In the genomic region with DNA sequence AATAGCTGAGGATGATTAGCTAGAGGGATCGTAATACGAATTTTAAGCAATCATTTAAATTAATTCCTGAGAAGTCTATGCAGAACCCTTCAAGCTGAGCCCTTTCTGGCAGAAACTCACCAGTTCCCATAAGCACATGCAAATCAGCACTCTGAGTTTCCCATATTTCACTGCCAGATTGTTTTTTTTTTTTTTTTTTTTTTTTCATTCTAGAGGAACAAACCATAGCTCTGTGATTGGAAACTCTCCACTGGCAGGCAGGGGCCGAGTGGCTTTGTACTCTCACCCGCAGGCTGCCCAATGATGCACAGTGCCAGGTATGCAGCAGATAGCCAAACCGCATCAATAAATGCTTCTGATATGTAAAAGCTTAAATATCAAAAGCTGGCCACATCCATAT, we compare ENCODE assay signal across 19 cellular contexts.
"Had no signal": no experiment of that assay in that cellular context is flagged by ENCODE, and none has a peak within 500 bp of the region (broad histone marks: within the 10 kb centered on the region; RNA-seq: fewer than 3 reads in every experiment).

No MANE protein-coding gene starts in this region.

- H3K27me3 ChIP-seq: left lung, pancreas, spleen, tibial nerve, uterus had no signal

- ATAC-seq: left colon; left lung; lower lobe of right lung; naive thymus-derived CD8-positive, alpha-beta T cell; pancreas; right cardiac atrium; sciatic nerve; stimulated activated effector memory CD8-positive, alpha-beta T cell treated with anti-CD3 and anti-CD28 coated beads, Interleukin-12 subunit alpha, Interleukin-12 subunit beta, amount 100 ng/mL, for 72 hours had no signal

- H3K4me1 ChIP-seq: left lung, lower lobe of right lung, pancreas, prostate gland, spleen, tibial nerve, uterus had no signal

- H3K27ac ChIP-seq: left lung, lower lobe of right lung, pancreas, prostate gland, spleen, tibial nerve, uterus had no signal

- H3K4me3 ChIP-seq: left lung, lower lobe of right lung, pancreas, prostate gland, skin epidermis, spleen, tibial nerve, uterus had no signal

- H3K36me3 ChIP-seq: left lung, lower lobe of right lung, pancreas, prostate gland, spleen, uterus had no signal

- H3K9me3 ChIP-seq: lower lobe of right lung, pancreas, prostate gland, tibial nerve, uterus had no signal

- DNase-seq: kidney; left colon; left lung; lower lobe of right lung; mammary epithelial cell; mesenchymal stem cell; naive thymus-derived CD8-positive, alpha-beta T cell; pancreas; retina; right cardiac atrium; spleen; stimulated activated CD4-positive, alpha-beta T cell treated with anti-CD3 and anti-CD28 coated beads, Interleukin-4, amount 100 ng/mL, for 24 hours; stimulated activated naive CD4-positive, alpha-beta T cell; uterus had no signal
